In genomic region chr4:15002659-15003440, GRCh38 we compare ENCODE assay signal across 8 cellular contexts. TPM values are rescaled to one million over a fixed set of nuclear protein-coding genes. Genes with fewer than 3 reads are reported as not detected.
DNase-seq lines count a peak whose midpoint lies in the region; ATAC-seq and TF ChIP-seq lines count a peak whose summit lies in the region.

No MANE protein-coding gene starts in this region.

- H3K4me1 ChIP-seq in CD8-positive, alpha-beta memory T cell (ENCODE audit: insufficient read depth, low read length): peaks cover 11% of the 10 kb centered on the region

- DNase-seq in CD8-positive, alpha-beta memory T cell: peak; percentile 74 to 90 (median 86)
- DNase-seq in GM20000 (ENCODE audit: low spot score) (peak; percentile 82), HPDE6-E6E7 (ENCODE audit: extremely low spot score) (peak; percentile 26), RPMI7951 (ENCODE audit: low read depth) (peak; percentile 83), fibroblast of peridontal ligament (ENCODE audit: extremely low read depth) (peak; percentile 89)
- peak; percentile 79 for DNase-seq in activated T-helper 2 cell treated with anti-CD3 and anti-CD28 coated beads, Interferon-gamma antibody, Interleukin-2, Interleukin-4, amounts not matched to agents 10 μg/mL and 5 μg/mL and 100 μg/mL, durations not matched to agents 14 hours and 24 hours and 36 hours (ENCODE audit: low spot score)
- DNase-seq in natural killer cell treated with Interleukin-12 subunit alpha and Interleukin-12 subunit beta and Interleukin-15 and Interleukin-18, amount 100 ng/mL, for 72 hours (ENCODE audit: low spot score): peak; percentile 87
- DNase-seq in stimulated activated naive CD8-positive, alpha-beta T cell treated with anti-CD3 and anti-CD28 coated beads, Interleukin-15, Interleukin-2, amounts not matched to agents 100 U/mL and 50 U/mL, for 24 hours: peak; percentile 75

- peak overlapping the region; percentile 99 for H3K27ac ChIP-seq in CD8-positive, alpha-beta memory T cell (ENCODE audit: low read depth, low read length)

- H3K27me3 ChIP-seq in CD8-positive, alpha-beta memory T cell (ENCODE audit: insufficient read depth, low read length, poor library complexity, severe bottlenecking): no peaks in the 10 kb centered on the region

- H3K27me3 Mint-ChIP-seq in CD8-positive, alpha-beta memory T cell: peaks cover 0 to 1% of the 10 kb centered on the region in 2 donors
- H3K27me3 Mint-ChIP-seq in activated T-helper 2 cell treated with anti-CD3 and anti-CD28 coated beads, Interferon-gamma antibody, Interleukin-2, Interleukin-4, amounts not matched to agents 10 μg/mL and 5 μg/mL and 100 μg/mL, durations not matched to agents 14 hours and 24 hours and 36 hours (ENCODE audit: low read depth): no peaks in the 10 kb centered on the region
- H3K27me3 Mint-ChIP-seq in natural killer cell treated with Interleukin-12 subunit alpha and Interleukin-12 subunit beta and Interleukin-15 and Interleukin-18, amount 100 ng/mL, for 72 hours: no peaks in the 10 kb centered on the region

- H3K4me3 ChIP-seq in CD8-positive, alpha-beta memory T cell (ENCODE audit: low read length): peak overlapping the region; percentile 77

- POLR2A ChIA-PET in CD8-positive, alpha-beta memory T cell (lab: Charles Lee): interaction anchor here (0.7 to 1.5 kb wide), 4 partner anchors 15 to 1532 kb away, joined by 3 to 5 read pairs (median 4); partner anchors contain the start of gene FBXL5

- intact Hi-C loops in activated T-helper 2 cell treated with anti-CD3 and anti-CD28 coated beads, Interferon-gamma antibody, Interleukin-2, Interleukin-4, amounts not matched to agents 10 μg/mL and 5 μg/mL and 100 μg/mL, durations not matched to agents 14 hours and 24 hours and 36 hours (cut with micrococcal nuclease): loop anchor here (1.0 to 10.0 kb wide), 12 partner anchors 32 to 1521 kb away; partner anchors contain the start of genes BOD1L1, CD38, FAM200B and FBXL5

- CTCF ChIA-PET in CD8-positive, alpha-beta memory T cell (lab: Charles Lee): interaction anchor here (1.4 kb wide), 1 partner anchor 651 kb away, joined by 4 read pairs; no protein-coding TSS in a partner anchor

- H3K9me3 Mint-ChIP-seq in CD8-positive, alpha-beta memory T cell: no peaks in the 10 kb centered on the region
- H3K9me3 Mint-ChIP-seq in activated T-helper 2 cell treated with anti-CD3 and anti-CD28 coated beads, Interferon-gamma antibody, Interleukin-2, Interleukin-4, amounts not matched to agents 10 μg/mL and 5 μg/mL and 100 μg/mL, durations not matched to agents 14 hours and 24 hours and 36 hours: no peaks in the 10 kb centered on the region
- H3K9me3 Mint-ChIP-seq in natural killer cell treated with Interleukin-12 subunit alpha and Interleukin-12 subunit beta and Interleukin-15 and Interleukin-18, amount 100 ng/mL, for 72 hours: no peaks in the 10 kb centered on the region

- peak overlapping the region; percentile 90 to 100 (median 95) for H3K4me3 Mint-ChIP-seq in CD8-positive, alpha-beta memory T cell
- H3K4me3 Mint-ChIP-seq in activated T-helper 2 cell treated with anti-CD3 and anti-CD28 coated beads, Interferon-gamma antibody, Interleukin-2, Interleukin-4, amounts not matched to agents 10 μg/mL and 5 μg/mL and 100 μg/mL, durations not matched to agents 14 hours and 24 hours and 36 hours (ENCODE audit: low read depth): peak overlapping the region; percentile 87
- H3K4me3 Mint-ChIP-seq in natural killer cell treated with Interleukin-12 subunit alpha and Interleukin-12 subunit beta and Interleukin-15 and Interleukin-18, amount 100 ng/mL, for 72 hours: peak overlapping the region; percentile 91

- H3K36me3 ChIP-seq in CD8-positive, alpha-beta memory T cell (ENCODE audit: insufficient read depth, low read length): no peaks in the 10 kb centered on the region

- TF ChIP-seq CTCF in GM20000 (IDR thresholded peaks at IDR 0.05; ENCODE audit: extremely low read depth, missing control alignments): no peak

- no peaks in the 10 kb centered on the region for H3K9me3 ChIP-seq in CD8-positive, alpha-beta memory T cell (ENCODE audit: low read length)

- peaks cover 31 to 39% (median 34%) of the 10 kb centered on the region in 3 donors for H3K4me1 Mint-ChIP-seq in CD8-positive, alpha-beta memory T cell
- peaks cover 37% of the 10 kb centered on the region for H3K4me1 Mint-ChIP-seq in activated T-helper 2 cell treated with anti-CD3 and anti-CD28 coated beads, Interferon-gamma antibody, Interleukin-2, Interleukin-4, amounts not matched to agents 10 μg/mL and 5 μg/mL and 100 μg/mL, durations not matched to agents 14 hours and 24 hours and 36 hours (ENCODE audit: low read depth)
- peaks cover 19 to 31% of the 10 kb centered on the region in 2 donors for H3K4me1 Mint-ChIP-seq in natural killer cell treated with Interleukin-12 subunit alpha and Interleukin-12 subunit beta and Interleukin-15 and Interleukin-18, amount 100 ng/mL, for 72 hours (ENCODE audit: low read depth in 2 of 2)

- peak overlapping the region; percentile 95 to 100 (median 98) for H3K27ac Mint-ChIP-seq in CD8-positive, alpha-beta memory T cell
- peak overlapping the region; percentile 89 for H3K27ac Mint-ChIP-seq in activated T-helper 2 cell treated with anti-CD3 and anti-CD28 coated beads, Interferon-gamma antibody, Interleukin-2, Interleukin-4, amounts not matched to agents 10 μg/mL and 5 μg/mL and 100 μg/mL, durations not matched to agents 14 hours and 24 hours and 36 hours
- H3K27ac Mint-ChIP-seq in natural killer cell treated with Interleukin-12 subunit alpha and Interleukin-12 subunit beta and Interleukin-15 and Interleukin-18, amount 100 ng/mL, for 72 hours: peak overlapping the region; percentile 82 to 90

- ATAC-seq in natural killer cell treated with Interleukin-12 subunit alpha and Interleukin-12 subunit beta and Interleukin-15 and Interleukin-18, amount 100 ng/mL, for 72 hours: peak; percentile 58 to 70
- ATAC-seq in stimulated activated naive CD8-positive, alpha-beta T cell treated with anti-CD3 and anti-CD28 coated beads, Interleukin-15, Interleukin-2, amounts not matched to agents 100 U/mL and 50 U/mL, for 24 hours: peak; percentile 19

- peaks cover 0 to 23% (median 0%) of the 10 kb centered on the region in 3 donors for H3K36me3 Mint-ChIP-seq in CD8-positive, alpha-beta memory T cell
- H3K36me3 Mint-ChIP-seq in activated T-helper 2 cell treated with anti-CD3 and anti-CD28 coated beads, Interferon-gamma antibody, Interleukin-2, Interleukin-4, amounts not matched to agents 10 μg/mL and 5 μg/mL and 100 μg/mL, durations not matched to agents 14 hours and 24 hours and 36 hours (ENCODE audit: low read depth): peaks cover 22% of the 10 kb centered on the region
- H3K36me3 Mint-ChIP-seq in natural killer cell treated with Interleukin-12 subunit alpha and Interleukin-12 subunit beta and Interleukin-15 and Interleukin-18, amount 100 ng/mL, for 72 hours: no peaks in the 10 kb centered on the region

RNA-seq across cellular contexts. Expression of gene CPEB2, which starts 0.6 kb away (rescaled TPM):
- 1 to 10 TPM; 9.1 to 9.3 TPM for total RNA-seq in CD8-positive, alpha-beta memory T cell
- 0.84 TPM for polyA plus RNA-seq in CD8-positive, alpha-beta memory T cell
- total RNA-seq in RPMI7951 (2014; rRNA removed; shearing (Covaris generic)): 6.4 and 10.5 TPM in 2 replicates
- total RNA-seq in activated T-helper 2 cell treated with anti-CD3 and anti-CD28 coated beads, Interferon-gamma antibody, Interleukin-2, Interleukin-4, amounts not matched to agents 10 μg/mL and 5 μg/mL and 100 μg/mL, durations not matched to agents 14 hours and 24 hours and 36 hours: 11.0 and 12.3 TPM in 2 replicates
- 1 to 10 TPM; 5.4 to 8.6 TPM for total RNA-seq in natural killer cell treated with Interleukin-12 subunit alpha and Interleukin-12 subunit beta and Interleukin-15 and Interleukin-18, amount 100 ng/mL, for 72 hours

Comparison
In these comparisons a context has a peak if more than half of its experiments do, and no peak if none do; other contexts are left out.
1. Peak in every context shown above with its lines: DNase-seq, ATAC-seq, H3K4me3 ChIP-seq and H3K27ac ChIP-seq.
2. DNase-seq: peak in every context shown above with its lines; median percentile 89 in fibroblast of peridontal ligament; 87 in natural killer cell treated with Interleukin-12 subunit alpha and Interleukin-12 subunit beta and Interleukin-15 and Interleukin-18, amount 100 ng/mL, for 72 hours; 86 in CD8-positive, alpha-beta memory T cell; 83 in RPMI7951; 82 in GM20000; 79 in activated T-helper 2 cell treated with anti-CD3 and anti-CD28 coated beads, Interferon-gamma antibody, Interleukin-2, Interleukin-4, amounts not matched to agents 10 μg/mL and 5 μg/mL and 100 μg/mL, durations not matched to agents 14 hours and 24 hours and 36 hours; 75 in stimulated activated naive CD8-positive, alpha-beta T cell treated with anti-CD3 and anti-CD28 coated beads, Interleukin-15, Interleukin-2, amounts not matched to agents 100 U/mL and 50 U/mL, for 24 hours; 26 in HPDE6-E6E7.